In genomic region chr5:109496112-109496511, GRCh38 we compare ENCODE assay signal across 3 cellular contexts.
TF ChIP-seq lines count a peak whose summit lies in the region.

No MANE protein-coding gene starts in this region.

TF ChIP-seq in A549, 52 proteins besides CTCF, POLR2A, EP300 and RAD21:
- TF ChIP-seq MAZ (IDR thresholded peaks at IDR 0.05; ENCODE audit: borderline replicate concordance, low read depth, low read length) (no peak), CEBPB (IDR thresholded peaks at IDR 0.05) (peak; percentile 57 to 77; a peak in 3 of 4 replicates)

TF ChIP-seq in IMR-90, 13 proteins besides CTCF, POLR2A, EP300 and RAD21:
- no peak for TF ChIP-seq RFX5 (IDR thresholded peaks at IDR 0.05; ENCODE audit: low read depth, low read length)
- peak; percentile 95 for TF ChIP-seq CEBPB (IDR thresholded peaks at IDR 0.05; ENCODE audit: low read depth, low read length)
- no peak for TF ChIP-seq NFE2L2 (IDR thresholded peaks at IDR 0.05; ENCODE audit: low read depth, low read length)
- no peak for TF ChIP-seq RCOR1 (IDR thresholded peaks at IDR 0.05; ENCODE audit: insufficient replicate concordance, low read length)
- TF ChIP-seq FOS (IDR thresholded peaks at IDR 0.05; ENCODE audit: low read depth, low read length), result no peak
- TF ChIP-seq SMC3 (IDR thresholded peaks at IDR 0.05; ENCODE audit: low read depth, low read length), result no peak

TF ChIP-seq in K562, 482 proteins besides CTCF, POLR2A, EP300 and RAD21:
- TF ChIP-seq CEBPB (tag; IDR thresholded peaks at IDR 0.05) (peak; percentile 93), TEAD1 (CRISPR knock-in tag; IDR thresholded peaks at IDR 0.05) (no peak), ZNF384 (IDR thresholded peaks at IDR 0.05; ENCODE audit: low read depth, low read length) (no peak), PHTF2 (CRISPR knock-in tag; IDR thresholded peaks at IDR 0.05) (no peak), ZNF699 (CRISPR knock-in tag; IDR thresholded peaks at IDR 0.05; ENCODE audit: insufficient replicate concordance) (no peak), CEBPG (CRISPR knock-in tag; IDR thresholded peaks at IDR 0.05) (no peak), CEBPG (tag; conservative IDR thresholded peaks at IDR 0.05 in 1 of 2, IDR thresholded peaks at IDR 0.05 in 1 of 2) (peak; percentile 75 to 98), IRF9 (tag; IDR thresholded peaks at IDR 0.05) (0 out of 2 replicates have a peak, but pooled peaks have one; percentile 34), ARID3A (IDR thresholded peaks at IDR 0.05; ENCODE audit: borderline replicate concordance, low read depth, low read length) (no peak)
